In the genomic region with DNA sequence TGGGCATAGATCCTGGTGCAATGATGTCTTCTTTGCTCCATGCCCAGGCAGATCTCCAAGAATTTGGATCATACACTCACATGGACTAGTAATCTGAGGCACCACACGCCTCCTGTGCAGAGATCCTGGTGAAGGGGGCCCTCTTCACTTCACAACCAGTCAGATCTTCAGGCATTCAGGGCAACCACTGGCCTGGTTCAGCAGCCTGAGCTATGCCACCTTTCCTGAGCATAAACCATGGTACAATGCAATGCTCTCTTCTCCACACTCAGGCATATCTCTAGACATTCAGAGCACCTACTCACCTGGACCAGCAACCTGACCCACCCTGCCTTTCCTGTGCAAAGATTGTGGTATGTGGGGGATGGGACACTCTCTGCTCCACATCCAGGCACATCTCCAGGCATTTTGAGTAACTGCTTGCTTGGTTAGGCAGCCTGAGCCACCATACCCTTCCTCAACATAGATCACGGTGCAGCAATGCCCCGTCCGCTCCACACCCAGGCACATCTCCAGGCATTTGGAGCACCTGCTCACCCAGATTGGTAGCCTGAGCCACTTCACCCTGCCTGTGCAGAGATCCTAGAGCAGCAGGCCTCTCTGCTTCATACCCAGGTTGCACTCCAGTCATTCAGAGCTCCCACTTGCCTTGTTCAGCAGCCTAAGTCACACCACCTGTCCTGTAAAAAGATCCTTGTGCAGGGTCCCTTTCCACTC, we compare ENCODE assay signal across 1 cellular context.
TF ChIP-seq lines count a peak whose summit lies in the region.

No MANE protein-coding gene starts in this region.

TF ChIP-seq in H1, 55 proteins besides CTCF, POLR2A, EP300 and RAD21:
- TF ChIP-seq TCF12 (IDR thresholded peaks at IDR 0.05; ENCODE audit: low read depth, low read length) (no peak), GABPA (IDR thresholded peaks at IDR 0.05; ENCODE audit: borderline replicate concordance, insufficient read depth, low read length) (no peak), BACH1 (IDR thresholded peaks at IDR 0.05; ENCODE audit: low read length) (no peak), NRF1 (IDR thresholded peaks at IDR 0.05; ENCODE audit: low read depth, low read length) (no peak), USF2 (IDR thresholded peaks at IDR 0.05; ENCODE audit: low read length) (no peak), SUZ12 (IDR thresholded peaks at IDR 0.05; ENCODE audit: low read length) (no peak), KDM4A (IDR thresholded peaks at IDR 0.05; ENCODE audit: low read depth, low read length, severe bottlenecking) (no peak), POU5F1 (IDR thresholded peaks at IDR 0.05; ENCODE audit: low read depth, low read length) (no peak), SP4 (IDR thresholded peaks at IDR 0.05; ENCODE audit: low read length) (no peak), SRF (IDR thresholded peaks at IDR 0.05; ENCODE audit: low read depth, low read length) (no peak), SIN3A (conservative IDR thresholded peaks at IDR 0.05 in 1 of 2, IDR thresholded peaks at IDR 0.05 in 1 of 2; ENCODE audit: low read depth in 1 of 2, low read length in 2 of 2) (no peak), PHF8 (conservative IDR thresholded peaks at IDR 0.05; ENCODE audit: low read depth, low read length) (no peak)
- TF ChIP-seq, protein P1, sequence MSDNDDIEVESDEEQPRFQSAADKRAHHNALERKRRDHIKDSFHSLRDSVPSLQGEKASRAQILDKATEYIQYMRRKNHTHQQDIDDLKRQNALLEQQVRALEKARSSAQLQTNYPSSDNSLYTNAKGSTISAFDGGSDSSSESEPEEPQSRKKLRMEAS (IDR thresholded peaks at IDR 0.05) = no peak
